In the genomic region with DNA sequence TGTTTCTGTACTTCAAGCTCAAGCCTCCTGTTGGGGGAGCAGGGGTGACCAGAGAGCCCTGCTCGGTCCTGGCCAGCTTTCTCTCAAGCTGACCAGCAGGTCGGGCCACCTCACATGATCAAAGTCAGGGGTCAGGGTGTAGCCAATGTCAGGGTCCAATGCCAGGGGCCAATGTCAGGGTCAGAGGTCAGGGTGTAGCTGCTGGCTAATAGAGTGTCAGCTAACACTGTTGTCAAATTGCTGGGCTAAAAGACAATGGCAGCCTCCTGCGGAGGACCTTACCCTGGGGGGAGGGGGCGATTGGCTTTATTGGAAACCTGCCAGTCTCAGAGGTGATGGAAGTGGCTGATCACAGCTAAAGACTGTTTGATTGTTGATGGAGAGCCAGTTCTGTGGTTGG, we compare ENCODE assay signal across 1 cellular context.
TF ChIP-seq lines count a peak whose summit lies in the region.

No MANE protein-coding gene starts in this region.

TF ChIP-seq in HepG2, 621 proteins besides CTCF, POLR2A, EP300 and RAD21 (continued from another document):
- TF ChIP-seq ZNF556 (CRISPR knock-in tag; IDR thresholded peaks at IDR 0.05; ENCODE audit: borderline replicate concordance), result 0 out of 2 replicates have a peak, but pooled peaks have one; percentile 52
- no peak for TF ChIP-seq DNMT1 (CRISPR knock-in tag; IDR thresholded peaks at IDR 0.05)
- TF ChIP-seq NR2C2 (CRISPR knock-in tag; IDR thresholded peaks at IDR 0.05; ENCODE audit: borderline replicate concordance), result peak; percentile 93
- peak; percentile 75 for TF ChIP-seq NR2F2 (IDR thresholded peaks at IDR 0.05; ENCODE audit: borderline replicate concordance, low read depth)
- TF ChIP-seq HNF4G (IDR thresholded peaks at IDR 0.05; ENCODE audit: borderline replicate concordance, low read depth, low read length), result peak; percentile 36; the same call in 1 of the 2 replicates
- no peak for TF ChIP-seq HNF4G (CRISPR knock-in tag; IDR thresholded peaks at IDR 0.05; ENCODE audit: borderline replicate concordance, low read depth)
- no peak for TF ChIP-seq ELF3 (CRISPR knock-in tag; IDR thresholded peaks at IDR 0.05)
- no peak for TF ChIP-seq RBFOX2 (IDR thresholded peaks at IDR 0.05; ENCODE audit: low read depth, low read length)
- TF ChIP-seq SALL1 (CRISPR knock-in tag; IDR thresholded peaks at IDR 0.05), result 0 out of 2 replicates have a peak, but pooled peaks have one; percentile 11
- TF ChIP-seq ZNF281 (CRISPR knock-in tag; IDR thresholded peaks at IDR 0.05; ENCODE audit: borderline replicate concordance), result peak; percentile 48; the same call in 1 of the 2 replicates
- TF ChIP-seq MEIS1 (CRISPR knock-in tag; IDR thresholded peaks at IDR 0.05; ENCODE audit: borderline replicate concordance), result no peak
- TF ChIP-seq NONO (IDR thresholded peaks at IDR 0.05), result no peak
- TF ChIP-seq NONO (CRISPR knock-in tag; conservative IDR thresholded peaks at IDR 0.05), result 0 out of 2 replicates have a peak, but pooled peaks have one; percentile 28
- 0 out of 2 replicates have a peak, but pooled peaks have one; percentile 34 for TF ChIP-seq ESRRA (CRISPR knock-in tag; IDR thresholded peaks at IDR 0.05; ENCODE audit: low read depth)
- TF ChIP-seq MBD4 (IDR thresholded peaks at IDR 0.05; ENCODE audit: borderline replicate concordance, low read length), result no peak
- TF ChIP-seq RNF2 (conservative IDR thresholded peaks at IDR 0.05; ENCODE audit: low read depth), result 0 out of 2 replicates have a peak, but pooled peaks have one; percentile 8
- peak; percentile 32 for TF ChIP-seq ZNF687 (CRISPR knock-in tag; IDR thresholded peaks at IDR 0.05)
- 0 out of 2 replicates have a peak, but pooled peaks have one; percentile 20 for TF ChIP-seq ZNF350 (CRISPR knock-in tag; IDR thresholded peaks at IDR 0.05; ENCODE audit: borderline replicate concordance, low read depth)
- TF ChIP-seq RARA (CRISPR knock-in tag; IDR thresholded peaks at IDR 0.05), result 0 out of 2 replicates have a peak, but pooled peaks have one; percentile 40
- TF ChIP-seq, protein P1, sequence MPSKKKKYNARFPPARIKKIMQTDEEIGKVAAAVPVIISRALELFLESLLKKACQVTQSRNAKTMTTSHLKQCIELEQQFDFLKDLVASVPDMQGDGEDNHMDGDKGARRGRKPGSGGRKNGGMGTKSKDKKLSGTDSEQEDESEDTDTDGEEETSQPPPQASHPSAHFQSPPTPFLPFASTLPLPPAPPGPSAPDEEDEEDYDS (CRISPR knock-in tag; IDR thresholded peaks at IDR 0.05), result no peak
